8 cellular contexts compared by ENCODE assay signal in the genomic region with DNA sequence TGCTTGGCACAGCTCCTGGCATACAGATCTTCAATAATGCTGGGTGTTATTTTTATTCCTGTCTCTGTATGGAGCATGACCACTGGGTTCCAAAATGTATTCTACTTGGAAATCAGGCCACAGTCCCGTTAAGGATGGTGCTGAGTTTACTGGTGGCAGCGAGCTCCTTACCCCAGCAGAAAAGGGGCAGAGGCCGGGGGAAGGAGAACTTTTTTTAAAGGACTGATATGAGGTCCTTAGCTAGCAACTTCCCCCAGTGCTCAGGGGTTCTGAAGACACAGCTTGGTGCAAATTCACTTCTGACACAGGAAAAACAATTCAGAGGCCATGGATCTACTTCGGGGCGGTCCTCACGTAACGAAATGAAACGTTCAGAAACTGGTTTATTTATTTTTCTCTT. TPM values are rescaled to one million over a fixed set of nuclear protein-coding genes. Genes with fewer than 3 reads are reported as not detected.
A peak's percentile ranks its signal among the peaks of the same experiment; 100 is the strongest.
DNase-seq lines count a peak whose midpoint lies in the region; ATAC-seq and TF ChIP-seq lines count a peak whose summit lies in the region.

No MANE protein-coding gene starts in this region.

- H3K27ac Mint-ChIP-seq in HFFc6, result peak overlapping the region; percentile 96

- no peak for TF ChIP-seq CTCF in BJ (IDR thresholded peaks at IDR 0.05; ENCODE audit: insufficient read depth, low read depth, low read length)
- TF ChIP-seq CTCF in HFFc6 (IDR thresholded peaks at IDR 0.05), result no peak
- no peak for TF ChIP-seq CTCF in left lung (IDR thresholded peaks at IDR 0.05)
- TF ChIP-seq CTCF in tibial artery (IDR thresholded peaks at IDR 0.05), result no peak

- peak overlapping the region; percentile 82 for H3K4me3 ChIP-seq in BJ (ENCODE audit: low read depth, low read length)
- peak overlapping the region; percentile 83 to 93 for H3K4me3 ChIP-seq in left lung
- peak overlapping the region; percentile 71 to 98 for H3K4me3 ChIP-seq in tibial artery

- H3K4me1 ChIP-seq in left lung, result peaks cover 9 to 15% of the 10 kb centered on the region in 2 donors
- H3K4me1 ChIP-seq in tibial artery, result peaks cover 0 to 45% (median 20%) of the 10 kb centered on the region in 4 donors

- H3K9me3 ChIP-seq in left lung (peaks cover 0 to 8% of the 10 kb centered on the region in 2 donors), tibial artery (peaks cover 0 to 6% (median 4%) of the 10 kb centered on the region in 3 donors)

- intact Hi-C loops in left lung (cut with DNase I), result no loop called here
- intact Hi-C loops in tibial artery (cut with DNase I; ENCODE audit: low total_unique reads), result no loop called here

- CTCF ChIA-PET in BJ (lab: Yijun Ruan, JAX), result interaction anchor here (0.6 to 1.4 kb wide), 2 partner anchors 24 to 929 kb away, joined by 3 to 5 read pairs; no protein-coding TSS in a partner anchor

- POLR2A ChIA-PET in BJ (lab: Charles Lee), result interaction anchor here (1.8 kb wide), 1 partner anchor 93 kb away, joined by 4 read pairs; no protein-coding TSS in a partner anchor

- H3K9me3 Mint-ChIP-seq in HFFc6, result peaks cover 8% of the 10 kb centered on the region; the same call in 1 of the 2 replicates

- no peak for ATAC-seq in left lung

- no peaks in the 10 kb centered on the region; the same call in 1 of the 2 replicates for H3K27me3 Mint-ChIP-seq in HFFc6 (ENCODE audit: insufficient read depth)

- H3K36me3 ChIP-seq in BJ (ENCODE audit: control insufficient read depth, insufficient read depth, low read length) (0 out of 2 replicates have a peak, but pooled peaks cover 3% of the 10 kb centered on the region), left lung (peaks cover 4 to 10% of the 10 kb centered on the region in 2 donors), tibial artery (peaks cover 11 to 18% (median 18%) of the 10 kb centered on the region in 3 donors)

- no peak for DNase-seq in BJ (ENCODE audit: low read depth)
- DNase-seq in HFFc6, result no peak
- no peak for DNase-seq in left lung
- peak in 1 of 2 donors; percentile 60 for DNase-seq in tibial artery
- DNase-seq in NCI-H524 treated with DMSO at 0.1 percent for 48 hours (lab: John Stamatoyannopoulos, UW), result no peak
- no peak for DNase-seq in stimulated activated CD4-positive, alpha-beta T cell treated with anti-CD3 and anti-CD28 coated beads, Interleukin-1b, Interleukin-23, amount 100 ng/mL, for 48 hours
- no peak for DNase-seq in NCI-H526 (lab: John Stamatoyannopoulos, UW)

- H3K4me3 Mint-ChIP-seq in HFFc6, result peak overlapping the region; percentile 96

- peaks cover 40% of the 10 kb centered on the region for H3K4me1 Mint-ChIP-seq in HFFc6 (ENCODE audit: low read depth)

- H3K36me3 Mint-ChIP-seq in HFFc6 (ENCODE audit: low read depth), result peaks cover 39% of the 10 kb centered on the region

- H3K27me3 ChIP-seq in BJ (ENCODE audit: control insufficient read depth, insufficient read depth, low read length), result no peaks in the 10 kb centered on the region
- no peaks in the 10 kb centered on the region for H3K27me3 ChIP-seq in left lung
- no peaks in the 10 kb centered on the region for H3K27me3 ChIP-seq in tibial artery

- peak overlapping the region; percentile 83 for H3K27ac ChIP-seq in angular gyrus (ENCODE audit: low read depth, low read length)
- peak overlapping the region; percentile 95 to 99 for H3K27ac ChIP-seq in left lung
- H3K27ac ChIP-seq in tibial artery, result peak overlapping the region; percentile 96 to 98

RNA-seq across cellular contexts. Expression of a gene that starts 0.9 kb away (rescaled TPM):
- 13.1 and 21.9 TPM in 2 replicates for polyA plus RNA-seq in BJ (2011; rRNA removed)
- polyA minus RNA-seq in BJ (2011; rRNA and poly(A)+ RNA removed), result 5.3 and 6.4 TPM in 2 replicates
- 10 to 100 TPM; 15.0 to 21.6 (median 17.7) TPM for total RNA-seq in HFFc6 (2021; fragmentation: NEBNext Ultra II Directional; extraction: Animal tissue kit (Norgen Biotek cat#: 25700))
- 10 to 100 TPM; 19.6 to 20.3 TPM for total RNA-seq in left lung

RNA-seq across cellular contexts. Expression of a gene that starts 29.8 kb away (rescaled TPM):
- polyA plus RNA-seq in BJ (2011; rRNA removed), result not detected in 2 replicates
- polyA minus RNA-seq in BJ (2011; rRNA and poly(A)+ RNA removed), result not detected in 2 replicates
- total RNA-seq in HFFc6 (2021; fragmentation: NEBNext Ultra II Directional; extraction: Animal tissue kit (Norgen Biotek cat#: 25700)), result not detected
- not detected for total RNA-seq in left lung
